11 cellular contexts compared by ENCODE assay signal in the genomic region with DNA sequence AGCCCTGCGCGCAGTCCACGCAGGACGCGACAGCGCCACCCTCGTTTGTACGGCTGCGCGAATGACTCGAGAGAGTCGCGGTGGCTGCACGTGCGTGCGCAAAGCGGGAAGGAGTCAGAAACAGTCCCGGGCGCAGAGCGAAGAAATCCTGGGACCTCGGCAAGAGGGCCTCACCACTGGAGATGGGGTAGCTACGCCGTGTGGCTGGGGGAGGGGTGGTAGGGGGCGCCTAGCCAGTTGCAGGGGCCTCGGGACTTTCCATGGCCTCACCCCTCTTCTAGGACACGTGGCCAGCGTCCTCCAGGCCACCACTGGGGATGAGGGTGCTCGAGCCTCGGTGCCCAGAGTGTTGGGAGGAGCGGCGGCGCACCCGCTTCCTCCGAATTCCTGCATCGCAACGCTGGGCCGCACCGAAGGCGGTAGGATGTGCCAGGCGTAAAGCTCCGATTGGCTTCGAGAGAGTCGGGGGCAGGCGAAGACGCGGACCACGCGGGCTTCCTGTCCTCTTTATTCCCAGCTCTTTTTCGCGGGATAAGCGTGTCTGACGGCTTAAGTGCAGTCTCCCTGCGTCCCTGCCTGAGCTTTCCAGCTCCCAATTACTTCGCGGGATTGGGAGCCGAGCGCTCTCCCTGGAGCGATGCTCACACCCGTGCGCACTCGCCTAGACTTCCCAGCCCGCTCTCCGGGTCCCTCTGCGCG. TPM values are rescaled to one million over a fixed set of nuclear protein-coding genes. Genes with fewer than 3 reads are reported as not detected.
DNase-seq lines count a peak whose midpoint lies in the region; ATAC-seq and TF ChIP-seq lines count a peak whose summit lies in the region.
"Had no signal": no experiment of that assay in that cellular context is flagged by ENCODE, and none has a peak within 500 bp of the region (broad histone marks: within the 10 kb centered on the region; RNA-seq: fewer than 3 reads in every experiment).

No MANE protein-coding gene starts in this region.

- DNase-seq in DMS53 (lab: John Stamatoyannopoulos, UW) (peak; percentile 79), astrocyte of the spinal cord (ENCODE audit: low read depth, low spot score) (peak; percentile 20), natural killer cell (no peak), GOT3 (lab: John Stamatoyannopoulos, UW) (no peak), posterior vena cava (ENCODE audit: low spot score) (no peak)
- DNase-seq: activated naive CD4-positive, alpha-beta T cell treated with anti-CD3 and anti-CD28 coated beads, Interleukin-2, amount 10 ng/mL, durations not matched to agents 7 days and 5 days; mammary epithelial cell; NCI-H1930 had no signal

- no peaks in the 10 kb centered on the region for H3K36me3 Mint-ChIP-seq in natural killer cell
- H3K36me3 Mint-ChIP-seq: activated naive CD4-positive, alpha-beta T cell treated with anti-CD3 and anti-CD28 coated beads, Interleukin-2, amount 10 ng/mL, durations not matched to agents 7 days and 5 days had no signal

- no peak overlapping the region for H3K9ac ChIP-seq in HUES6 (ENCODE audit: low read length)

- ATAC-seq in natural killer cell (no peak), HG02571 (IDR thresholded peaks at IDR 0.05; ENCODE audit: unreplicated experiment) (no peak), GM18517 (IDR thresholded peaks at IDR 0.05; ENCODE audit: unreplicated experiment) (no peak)

- no peaks in the 10 kb centered on the region for H3K36me3 ChIP-seq in HUES6 (ENCODE audit: control insufficient read depth, insufficient read depth, low read length)

- H3K4me1 Mint-ChIP-seq in natural killer cell: peaks cover 23 to 27% of the 10 kb centered on the region in 2 donors

- peaks cover 100% of the 10 kb centered on the region for H3K27me3 ChIP-seq in HUES6 (ENCODE audit: control insufficient read depth, insufficient read depth, low read length)

- H3K9me3 Mint-ChIP-seq in natural killer cell: no peaks in the 10 kb centered on the region
- H3K9me3 Mint-ChIP-seq: activated naive CD4-positive, alpha-beta T cell treated with anti-CD3 and anti-CD28 coated beads, Interleukin-2, amount 10 ng/mL, durations not matched to agents 7 days and 5 days had no signal

- H3K27ac ChIP-seq in HUES6 (ENCODE audit: low read depth, low read length): no peak overlapping the region

- in situ Hi-C loops in astrocyte of the spinal cord (cut with HindIII; ENCODE audit: low sequenced_read_pairs): no loop called here

- no peak overlapping the region for H3K27ac Mint-ChIP-seq in natural killer cell

- H3K4me1 ChIP-seq in HUES6 (ENCODE audit: control insufficient read depth, insufficient read depth, low read length): peaks cover 54% of the 10 kb centered on the region

- H3K4me3 ChIP-seq in HUES6 (ENCODE audit: low read depth, low read length) (peak overlapping the region; percentile 51), astrocyte of the spinal cord (ENCODE audit: low read depth, low read length) (no peak overlapping the region)

- peaks cover 69 to 86% of the 10 kb centered on the region in 2 donors for H3K27me3 Mint-ChIP-seq in natural killer cell (ENCODE audit: low read depth in 2 of 2)

- no peaks in the 10 kb centered on the region for H3K9me3 ChIP-seq in HUES6 (ENCODE audit: control insufficient read depth, insufficient read depth, low read depth, low read length)

- TF ChIP-seq CTCF in astrocyte of the spinal cord (IDR thresholded peaks at IDR 0.05; ENCODE audit: low read depth, low read length) (no peak), natural killer cell (IDR thresholded peaks at IDR 0.05) (no peak)

- intact Hi-C loops in natural killer cell (cut with micrococcal nuclease): no loop called here
- intact Hi-C loops in posterior vena cava (cut with DNase I): loop anchor here in 1 of 2 donors (5.0 kb wide), 1 partner anchor 48 kb away; no protein-coding TSS in a partner anchor

- H3K4me3 Mint-ChIP-seq in natural killer cell: peak overlapping the region; percentile 69
- H3K4me3 Mint-ChIP-seq: activated naive CD4-positive, alpha-beta T cell treated with anti-CD3 and anti-CD28 coated beads, Interleukin-2, amount 10 ng/mL, durations not matched to agents 7 days and 5 days had no signal

RNA-seq across cellular contexts. Expression of a gene that starts 38.7 kb away (rescaled TPM):
- total RNA-seq in natural killer cell (not detected), posterior vena cava (not detected)
- total RNA-seq: mammary epithelial cell had no signal

Comparison
In these comparisons a context has a peak if more than half of its experiments do, and no peak if none do; other contexts are left out.
1. DNase-seq: peak in DMS53 (single experiment) and astrocyte of the spinal cord (single experiment); none in natural killer cell (single experiment), GOT3 (single experiment) and posterior vena cava (single experiment).